Comparison of ENCODE assay signal across 8 cellular contexts in genomic region chr19:47112664-47113445, GRCh38. TPM values are rescaled to one million over a fixed set of nuclear protein-coding genes. Genes with fewer than 3 reads are reported as not detected.
A peak's percentile ranks its signal among the peaks of the same experiment; 100 is the strongest.
DNase-seq lines count a peak whose midpoint lies in the region; ATAC-seq and TF ChIP-seq lines count a peak whose summit lies in the region.

No MANE protein-coding gene starts in this region.

- H3K27me3 Mint-ChIP-seq in activated naive CD8-positive, alpha-beta T cell treated with anti-CD3 and anti-CD28 coated beads for 36 hours, result no peaks in the 10 kb centered on the region

- peak; percentile 85 for ATAC-seq in HG02642 (IDR thresholded peaks at IDR 0.05; ENCODE audit: poor library complexity, unreplicated experiment)
- peak; percentile 96 for ATAC-seq in omental fat pad (ENCODE audit: low FRiP score)

- intact Hi-C loops in testis (cut with DNase I; ENCODE audit: low total_unique reads), result no loop called here

- peak overlapping the region; percentile 70 to 96 for H3K4me3 ChIP-seq in testis

- no peaks in the 10 kb centered on the region for H3K9me3 Mint-ChIP-seq in activated naive CD8-positive, alpha-beta T cell treated with anti-CD3 and anti-CD28 coated beads for 36 hours

- TF ChIP-seq POLR2A in GM10847 (IDR thresholded peaks at IDR 0.05; ENCODE audit: extremely low read depth, insufficient read length) (peak; percentile 51), testis (IDR thresholded peaks at IDR 0.05) (peak; percentile 76)

- no peaks in the 10 kb centered on the region for H3K9me3 ChIP-seq in testis

- 0 to 1% methylated on average over 46 to 51 of the region's 64 CpGs for WGBS in testis, 2 donors

- TF ChIP-seq CTCF in omental fat pad (IDR thresholded peaks at IDR 0.05) (no peak), testis (IDR thresholded peaks at IDR 0.05) (no peak)

- DNase-seq in NCI-H1105 (lab: John Stamatoyannopoulos, UW) (peak; percentile 98), SKM-1 (lab: John Stamatoyannopoulos, UW; ENCODE audit: unreplicated experiment) (peak; percentile 81), glomerular visceral epithelial cell (ENCODE audit: extremely low spot score) (peak; percentile 100), omental fat pad (ENCODE audit: low spot score) (peak; percentile 94), testis (peak; percentile 99)
- peak; percentile 100 for DNase-seq in activated naive CD8-positive, alpha-beta T cell treated with anti-CD3 and anti-CD28 coated beads for 36 hours

- H3K4me1 Mint-ChIP-seq in activated naive CD8-positive, alpha-beta T cell treated with anti-CD3 and anti-CD28 coated beads for 36 hours, result peaks cover 24% of the 10 kb centered on the region

- no peaks in the 10 kb centered on the region for H3K27me3 ChIP-seq in testis

- H3K36me3 ChIP-seq in testis (ENCODE audit: low read depth, missing control alignments), result no peaks in the 10 kb centered on the region

- peaks cover 7% of the 10 kb centered on the region for H3K4me1 ChIP-seq in testis

- H3K27ac ChIP-seq in testis, result peak overlapping the region; percentile 100

- H3K27ac Mint-ChIP-seq in activated naive CD8-positive, alpha-beta T cell treated with anti-CD3 and anti-CD28 coated beads for 36 hours, result peak overlapping the region; percentile 97

- peaks cover 36% of the 10 kb centered on the region for H3K36me3 Mint-ChIP-seq in activated naive CD8-positive, alpha-beta T cell treated with anti-CD3 and anti-CD28 coated beads for 36 hours

- H3K4me3 Mint-ChIP-seq in activated naive CD8-positive, alpha-beta T cell treated with anti-CD3 and anti-CD28 coated beads for 36 hours, result peak overlapping the region; percentile 95

RNA-seq across cellular contexts. Expression of gene ZC3H4, which starts 0.7 kb away (rescaled TPM):
- total RNA-seq in activated naive CD8-positive, alpha-beta T cell treated with anti-CD3 and anti-CD28 coated beads for 36 hours, result 100 to 1,000 TPM; 103 to 110 TPM
- total RNA-seq in omental fat pad, result 10 to 100 TPM; 13.1 to 20.9 (median 18.0) TPM
- 10 to 100 TPM; 45.2 to 47.3 TPM for total RNA-seq in testis
- 25.4 TPM for polyA plus RNA-seq in testis (ENCODE audit: insufficient read depth, low read depth, low replicate concordance)

RNA-seq across cellular contexts. Expression of gene SAE1, which starts 17.8 kb away (rescaled TPM):
- total RNA-seq in activated naive CD8-positive, alpha-beta T cell treated with anti-CD3 and anti-CD28 coated beads for 36 hours, result 100 to 1,000 TPM; 141 to 149 TPM
- total RNA-seq in omental fat pad (10 to 100 TPM; 36.5 to 50.7 (median 49.2) TPM), testis (100 to 1,000 TPM; 105 to 124 TPM)
- polyA plus RNA-seq in testis (ENCODE audit: insufficient read depth, low read depth, low replicate concordance), result 185 TPM

Comparison
In these comparisons a context has a peak if more than half of its experiments do, and no peak if none do; other contexts are left out.
1. Peak in every context shown above with its lines: DNase-seq, ATAC-seq, H3K4me3 ChIP-seq and H3K27ac ChIP-seq.